Comparison of ENCODE assay signal across 14 cellular contexts in the genomic region with DNA sequence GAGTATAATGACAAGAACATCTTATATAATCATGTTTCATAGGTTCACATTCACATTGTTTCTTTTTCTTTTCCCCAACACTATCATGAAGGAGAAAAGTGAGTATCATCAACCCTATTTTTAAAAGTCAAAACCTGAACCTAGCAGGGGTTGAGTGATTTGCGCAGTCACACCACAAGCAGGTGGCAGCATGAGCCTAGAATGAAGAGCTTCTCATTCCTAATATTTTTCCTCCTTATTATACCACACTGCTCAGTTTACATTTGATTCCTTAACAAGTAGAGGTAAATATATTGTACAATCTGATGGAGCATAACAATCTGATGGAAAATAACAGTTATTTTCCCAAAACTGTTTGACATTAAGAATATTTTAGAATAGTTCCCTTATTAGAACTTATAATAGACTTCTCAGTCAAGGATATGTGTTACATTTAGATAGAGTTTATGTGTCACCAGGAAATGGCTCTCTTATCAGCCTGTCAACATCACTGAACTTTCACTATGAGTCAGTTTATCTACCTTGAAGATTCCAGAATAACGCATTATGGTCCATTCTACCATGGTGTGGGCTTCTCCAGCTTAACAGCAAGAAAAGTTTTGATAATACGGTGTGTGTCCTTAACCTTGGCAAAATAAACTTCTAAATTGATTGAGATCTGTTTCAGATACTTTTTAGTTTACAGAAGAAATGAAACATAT.
DNase-seq lines count a peak whose midpoint lies in the region; ATAC-seq, FAIRE-seq and TF ChIP-seq lines count a peak whose summit lies in the region.
"Had no signal": no experiment of that assay in that cellular context is flagged by ENCODE, and none has a peak within 500 bp of the region (broad histone marks: within the 10 kb centered on the region; RNA-seq: fewer than 3 reads in every experiment).

No MANE protein-coding gene starts in this region.

- no peaks in the 10 kb centered on the region for H3K27me3 ChIP-seq in HCT116 (ENCODE audit: insufficient read depth, low read length)
- H3K27me3 ChIP-seq in neural progenitor cell, result no peaks in the 10 kb centered on the region

- peak; percentile 51 for TF ChIP-seq RAD21 in HCT116 (IDR thresholded peaks at IDR 0.05; ENCODE audit: low read depth)

- H4K20me1 ChIP-seq in HCT116 (ENCODE audit: insufficient read depth), result no peaks in the 10 kb centered on the region
- no peaks in the 10 kb centered on the region for H4K20me1 ChIP-seq in neural progenitor cell (ENCODE audit: low read depth)

- H3K27ac Mint-ChIP-seq in activated CD4-positive, alpha-beta T cell treated with anti-CD3 and anti-CD28 coated beads, Interleukin-2, amount 10 ng/mL, durations not matched to agents 24 days and 14 days, result peak overlapping the region; percentile 39
- H3K27ac Mint-ChIP-seq in activated CD8-positive, alpha-beta T cell treated with anti-CD3 and anti-CD28 coated beads, Interleukin-2, amount 10 ng/mL, durations not matched to agents 7 days and 5 days, result peak overlapping the region; percentile 73
- H3K27ac Mint-ChIP-seq in neural progenitor cell, result no peak overlapping the region

- H3K36me3 ChIP-seq in HCT116 (ENCODE audit: control insufficient read depth in 1 of 2, insufficient read depth in 2 of 2, low read length in 2 of 2) (no peaks in the 10 kb centered on the region), neural progenitor cell (no peaks in the 10 kb centered on the region)

- TF ChIP-seq CTCF in HCT116 (IDR thresholded peaks at IDR 0.05 in 2 of 3, conservative IDR thresholded peaks at IDR 0.05 in 1 of 3; ENCODE audit: borderline replicate concordance in 1 of 3, insufficient read depth in 1 of 3, low read depth in 2 of 3, low read length in 2 of 3) (peak in 1 of 3 experiments; percentile 22; a peak in 2 of 6 replicates), neural progenitor cell (IDR thresholded peaks at IDR 0.05) (peak; percentile 44)

- no peak overlapping the region for H3K9ac ChIP-seq in HCT116 (ENCODE audit: low read length)
- no peak overlapping the region for H3K9ac ChIP-seq in neural progenitor cell

- no peak for ATAC-seq in HCT116
- ATAC-seq in activated CD8-positive, alpha-beta T cell treated with anti-CD3 and anti-CD28 coated beads, Interleukin-2, amount 10 ng/mL, durations not matched to agents 7 days and 5 days, result peak; percentile 87

- peaks cover 5% of the 10 kb centered on the region for H3K27me3 Mint-ChIP-seq in activated CD4-positive, alpha-beta T cell treated with anti-CD3 and anti-CD28 coated beads, Interleukin-2, amount 10 ng/mL, durations not matched to agents 24 days and 14 days
- no peaks in the 10 kb centered on the region for H3K27me3 Mint-ChIP-seq in activated CD8-positive, alpha-beta T cell treated with anti-CD3 and anti-CD28 coated beads, Interleukin-2, amount 10 ng/mL, durations not matched to agents 7 days and 5 days (ENCODE audit: low read depth)
- H3K27me3 Mint-ChIP-seq in neural progenitor cell (ENCODE audit: insufficient read depth, low read depth), result no peaks in the 10 kb centered on the region

- peaks cover 16% of the 10 kb centered on the region for H3K4me1 Mint-ChIP-seq in activated CD4-positive, alpha-beta T cell treated with anti-CD3 and anti-CD28 coated beads, Interleukin-2, amount 10 ng/mL, durations not matched to agents 24 days and 14 days
- peaks cover 18% of the 10 kb centered on the region for H3K4me1 Mint-ChIP-seq in activated CD8-positive, alpha-beta T cell treated with anti-CD3 and anti-CD28 coated beads, Interleukin-2, amount 10 ng/mL, durations not matched to agents 7 days and 5 days (ENCODE audit: low read depth)
- no peaks in the 10 kb centered on the region for H3K4me1 Mint-ChIP-seq in neural progenitor cell

- peaks cover 3% of the 10 kb centered on the region for H3K36me3 Mint-ChIP-seq in activated CD4-positive, alpha-beta T cell treated with anti-CD3 and anti-CD28 coated beads, Interleukin-2, amount 10 ng/mL, durations not matched to agents 24 days and 14 days (ENCODE audit: low read depth)
- H3K36me3 Mint-ChIP-seq in activated CD8-positive, alpha-beta T cell treated with anti-CD3 and anti-CD28 coated beads, Interleukin-2, amount 10 ng/mL, durations not matched to agents 7 days and 5 days (ENCODE audit: low read depth), result peaks cover 6% of the 10 kb centered on the region
- no peaks in the 10 kb centered on the region for H3K36me3 Mint-ChIP-seq in neural progenitor cell

- RAD21 ChIA-PET in HCT116 (lab: Charles Lee; ENCODE audit: low non-redundant PET in 1 of 2, low total read pairs in 2 of 2, uncharacterized antibody in 2 of 2, unreplicated experiment in 2 of 2), result no interaction called here

- H3K4me2 ChIP-seq in HCT116 (ENCODE audit: low read length) (no peak overlapping the region), neural progenitor cell (no peak overlapping the region)

- FAIRE-seq in GM19239 (lab: Jason Lieb, UNC), result no peak

- H3K79me2 ChIP-seq in HCT116 (ENCODE audit: insufficient read depth, low read length) (no peaks in the 10 kb centered on the region), neural progenitor cell (ENCODE audit: low read depth) (no peaks in the 10 kb centered on the region)

- CTCF ChIA-PET in HCT116 (lab: Charles Lee), result interaction anchor here (1.4 kb wide), 1 partner anchor 411 kb away, joined by 7 read pairs; no protein-coding TSS in a partner anchor
- CTCF ChIA-PET in activated CD8-positive, alpha-beta T cell treated with anti-CD3 and anti-CD28 coated beads, Interleukin-2, amount 10 ng/mL, durations not matched to agents 7 days and 5 days (lab: Charles Lee), result interaction anchor here (0.7 to 1.6 kb wide), 3 partner anchors 39 to 441 kb away, joined by 3 to 4 read pairs (median 4); no protein-coding TSS in a partner anchor

- no peak for TF ChIP-seq POLR2A in HCT116 (IDR thresholded peaks at IDR 0.05; ENCODE audit: borderline replicate concordance, extremely low read depth, insufficient read depth, insufficient read length)

- POLR2A ChIA-PET in HCT116 (lab: Charles Lee), result no interaction called here
- POLR2A ChIA-PET in activated CD8-positive, alpha-beta T cell treated with anti-CD3 and anti-CD28 coated beads, Interleukin-2, amount 10 ng/mL, durations not matched to agents 7 days and 5 days (lab: Charles Lee), result no interaction called here

- intact Hi-C loops in activated CD4-positive, alpha-beta T cell treated with anti-CD3 and anti-CD28 coated beads, Interleukin-2, amount 10 ng/mL, durations not matched to agents 24 days and 14 days (cut with micrococcal nuclease), result no loop called here
- intact Hi-C loops in HCT116 (cut with micrococcal nuclease), result no loop called here

- H3K4me3 Mint-ChIP-seq in activated CD4-positive, alpha-beta T cell treated with anti-CD3 and anti-CD28 coated beads, Interleukin-2, amount 10 ng/mL, durations not matched to agents 24 days and 14 days, result peak overlapping the region; percentile 55
- no peak overlapping the region for H3K4me3 Mint-ChIP-seq in activated CD8-positive, alpha-beta T cell treated with anti-CD3 and anti-CD28 coated beads, Interleukin-2, amount 10 ng/mL, durations not matched to agents 7 days and 5 days
- no peak overlapping the region for H3K4me3 Mint-ChIP-seq in neural progenitor cell

- H3K27ac ChIP-seq in HCT116 (ENCODE audit: low read depth, low read length) (no peak overlapping the region), neural progenitor cell (no peak overlapping the region)
- H3K27ac ChIP-seq: epithelial cell of prostate had no signal

- peak; percentile 70 for DNase-seq in activated CD4-positive, alpha-beta T cell treated with anti-CD3 and anti-CD28 coated beads, Interleukin-2, amount 10 ng/mL, durations not matched to agents 24 days and 14 days
- no peak for DNase-seq in activated CD4-positive, alpha-beta T cell treated with anti-CD3 and anti-CD28 coated beads, Interleukin-2, amount 50 U/mL, for 1 hour
- no peak for DNase-seq in HCT116 (ENCODE audit: low read depth, low spot score)
- DNase-seq in activated CD8-positive, alpha-beta T cell treated with anti-CD3 and anti-CD28 coated beads, Interleukin-2, amount 10 ng/mL, durations not matched to agents 7 days and 5 days, result no peak
- DNase-seq in neural progenitor cell (ENCODE audit: low spot score), result no peak
- no peak for DNase-seq in GM19239 (ENCODE audit: insufficient read length, low spot score)
- no peak for DNase-seq in DMS114 treated with DMSO at 0.1 percent for 48 hours (lab: John Stamatoyannopoulos, UW; ENCODE audit: unreplicated experiment)
- DNase-seq in NK-92 treated with Interleukin-12 subunit alpha and Interleukin-12 subunit beta, amount 100 ng/mL, for 24 hours (lab: John Stamatoyannopoulos, UW), result no peak
- DNase-seq: Caco-2, cerebellar nuclear complex, head of caudate nucleus, kidney glomerular epithelial cell, NCI-H1092 treated with DMSO at 0.1 percent for 48 hours had no signal

- no peaks in the 10 kb centered on the region for H3K4me1 ChIP-seq in HCT116 (ENCODE audit: control insufficient read depth in 1 of 2, insufficient read depth in 2 of 2, low read length in 2 of 2)
- H3K4me1 ChIP-seq in neural progenitor cell, result no peaks in the 10 kb centered on the region
- H3K4me1 ChIP-seq: Caco-2 had no signal

- H3K4me3 ChIP-seq in HCT116 (replicated peaks in 1 of 2; ENCODE audit: low read depth in 1 of 2, low read length in 2 of 2), result no peak overlapping the region
- H3K4me3 ChIP-seq in neural progenitor cell, result no peak overlapping the region

- H3K9me3 Mint-ChIP-seq in activated CD4-positive, alpha-beta T cell treated with anti-CD3 and anti-CD28 coated beads, Interleukin-2, amount 10 ng/mL, durations not matched to agents 24 days and 14 days, result peaks cover 13% of the 10 kb centered on the region
- no peaks in the 10 kb centered on the region for H3K9me3 Mint-ChIP-seq in activated CD8-positive, alpha-beta T cell treated with anti-CD3 and anti-CD28 coated beads, Interleukin-2, amount 10 ng/mL, durations not matched to agents 7 days and 5 days (ENCODE audit: insufficient read depth)
- no peaks in the 10 kb centered on the region for H3K9me3 Mint-ChIP-seq in neural progenitor cell

- no peaks in the 10 kb centered on the region for H3K9me3 ChIP-seq in HCT116 (ENCODE audit: control insufficient read depth in 1 of 2, insufficient read depth in 1 of 2, low read depth in 1 of 2, low read length in 2 of 2)
- H3K9me3 ChIP-seq in neural progenitor cell (ENCODE audit: low read depth), result no peaks in the 10 kb centered on the region
- H3K9me3 ChIP-seq: Caco-2 had no signal

- no TSS peak for BruUV-seq in HCT116 (replicated peaks; lab: Mats Ljungman, UMichigan)

- H3K9me2 ChIP-seq in HCT116 (ENCODE audit: insufficient read depth), result no peaks in the 10 kb centered on the region

- no peak overlapping the region for H2AFZ ChIP-seq in HCT116 (ENCODE audit: low read depth, low read length, poor library complexity, severe bottlenecking)
- no peak overlapping the region for H2AFZ ChIP-seq in neural progenitor cell (replicated peaks)

- H3F3A ChIP-seq in neural progenitor cell (ENCODE audit: low read depth), result no peaks in the 10 kb centered on the region

TF ChIP-seq in HCT116, 20 proteins besides CTCF, POLR2A, EP300 and RAD21 (continues in another document):
- no peak for TF ChIP-seq EZH2phosphoT487 (IDR thresholded peaks at IDR 0.05; ENCODE audit: borderline replicate concordance)
- no peak for TF ChIP-seq ZNF274 (IDR thresholded peaks at IDR 0.05; ENCODE audit: low read depth, low read length)
- TF ChIP-seq CBX3 (IDR thresholded peaks at IDR 0.05; ENCODE audit: low read depth), result no peak
- TF ChIP-seq TCF7L2 (IDR thresholded peaks at IDR 0.05; ENCODE audit: borderline replicate concordance, extremely low read depth, insufficient read depth, insufficient read length), result no peak
- no peak for TF ChIP-seq SIN3A (IDR thresholded peaks at IDR 0.05; ENCODE audit: low read depth)
